In genomic region chr10:117621196-117621595, GRCh38 we compare ENCODE assay signal across 18 cellular contexts.
DNase-seq lines count a peak whose midpoint lies in the region; ATAC-seq and TF ChIP-seq lines count a peak whose summit lies in the region.
"Had no signal": no experiment of that assay in that cellular context is flagged by ENCODE, and none has a peak within 500 bp of the region (broad histone marks: within the 10 kb centered on the region; RNA-seq: fewer than 3 reads in every experiment).

No MANE protein-coding gene starts in this region.

- H3K4me3 ChIP-seq in PC-3 (ENCODE audit: low read length), result no peak overlapping the region
- H3K4me3 ChIP-seq: BLaER1, GM23248 had no signal

- H3K27me3 Mint-ChIP-seq in activated CD8-positive, alpha-beta memory T cell treated with anti-CD3 and anti-CD28 coated beads, Interleukin-2, amount 10 ng/mL, durations not matched to agents 7 days and 5 days, result peaks cover 15% of the 10 kb centered on the region
- H3K27me3 Mint-ChIP-seq in nephron progenitor cell (ENCODE audit: low read depth, poor library complexity), result peaks cover 8% of the 10 kb centered on the region

- H3F3A ChIP-seq in PC-3 (ENCODE audit: low read length, unreplicated experiment), result no peaks in the 10 kb centered on the region

- intact Hi-C loops in PC-3 (cut with micrococcal nuclease), result no loop called here

- POLR2A ChIA-PET in PC-3 (lab: Charles Lee; ENCODE audit: unreplicated experiment), result no interaction called here

- H3K36me3 Mint-ChIP-seq in activated CD8-positive, alpha-beta memory T cell treated with anti-CD3 and anti-CD28 coated beads, Interleukin-2, amount 10 ng/mL, durations not matched to agents 7 days and 5 days, result no peaks in the 10 kb centered on the region
- no peaks in the 10 kb centered on the region for H3K36me3 Mint-ChIP-seq in nephron progenitor cell (ENCODE audit: low read depth)
- H3K36me3 Mint-ChIP-seq: CD4-positive, CD25-positive, alpha-beta regulatory T cell; CD8-positive, alpha-beta T cell had no signal

- no peaks in the 10 kb centered on the region for H3K9me3 ChIP-seq in PC-3 (ENCODE audit: low read length)
- H3K9me3 ChIP-seq: BLaER1, Caco-2 had no signal

- no peak overlapping the region for H3K4me2 ChIP-seq in PC-3 (ENCODE audit: low read length)
- H3K4me2 ChIP-seq: BLaER1 had no signal

- TF ChIP-seq CTCF in nephron progenitor cell (IDR thresholded peaks at IDR 0.05), result no peak
- TF ChIP-seq CTCF in PC-3 (conservative IDR thresholded peaks at IDR 0.05; ENCODE audit: low read depth, low read length), result no peak

- H3K9ac ChIP-seq in PC-3 (ENCODE audit: low read length), result no peak overlapping the region
- H3K9ac ChIP-seq: BLaER1, GM23248 had no signal

- H2AFZ ChIP-seq in PC-3 (ENCODE audit: low read length), result no peak overlapping the region
- H2AFZ ChIP-seq: GM23248 had no signal

- DNase-seq in activated CD8-positive, alpha-beta memory T cell treated with anti-CD3 and anti-CD28 coated beads for 24 hours, result peak; percentile 21
- no peak for DNase-seq in activated CD8-positive, alpha-beta memory T cell treated with anti-CD3 and anti-CD28 coated beads, Interleukin-2, amount 10 ng/mL, durations not matched to agents 7 days and 5 days
- DNase-seq in nephron progenitor cell (no peak), ureter (ENCODE audit: low spot score) (peak; percentile 26), NCI-H82 (lab: John Stamatoyannopoulos, UW) (no peak), PC-3 (no peak)
- DNase-seq: Caco-2; CD4-positive, CD25-positive, alpha-beta regulatory T cell; DMS153; DND-41; GM23248; H7; HCEC 1CT had no signal

- no peaks in the 10 kb centered on the region for H3K36me3 ChIP-seq in PC-3 (ENCODE audit: low read depth, low read length)
- H3K36me3 ChIP-seq: BLaER1 had no signal

- H3K79me2 ChIP-seq in PC-3 (ENCODE audit: low read length), result no peaks in the 10 kb centered on the region

- no TSS peak for BruUV-seq in PC-3 (replicated peaks; lab: Mats Ljungman, UMichigan)

- no peak for ATAC-seq in activated CD8-positive, alpha-beta memory T cell treated with anti-CD3 and anti-CD28 coated beads, Interleukin-2, amount 10 ng/mL, durations not matched to agents 7 days and 5 days
- ATAC-seq in PC-3, result no peak
- ATAC-seq: CD8-positive, alpha-beta T cell had no signal

- H3K4me1 ChIP-seq in PC-3 (ENCODE audit: insufficient read depth, low read length), result no peaks in the 10 kb centered on the region
- H3K4me1 ChIP-seq: BLaER1 had no signal

- peaks cover 20% of the 10 kb centered on the region for H3K27me3 ChIP-seq in PC-3 (ENCODE audit: low read length)
- H3K27me3 ChIP-seq: BLaER1 had no signal

- no peaks in the 10 kb centered on the region for H3K9me3 Mint-ChIP-seq in activated CD8-positive, alpha-beta memory T cell treated with anti-CD3 and anti-CD28 coated beads, Interleukin-2, amount 10 ng/mL, durations not matched to agents 7 days and 5 days (ENCODE audit: low read depth)
- peaks cover 13% of the 10 kb centered on the region for H3K9me3 Mint-ChIP-seq in nephron progenitor cell
- H3K9me3 Mint-ChIP-seq: CD8-positive, alpha-beta T cell had no signal

- no peak overlapping the region for H3K4me3 Mint-ChIP-seq in activated CD8-positive, alpha-beta memory T cell treated with anti-CD3 and anti-CD28 coated beads, Interleukin-2, amount 10 ng/mL, durations not matched to agents 7 days and 5 days
- no peak overlapping the region for H3K4me3 Mint-ChIP-seq in nephron progenitor cell
- H3K4me3 Mint-ChIP-seq: B cell; CD4-positive, CD25-positive, alpha-beta regulatory T cell; CD8-positive, alpha-beta T cell had no signal

- no peak overlapping the region for H3K27ac Mint-ChIP-seq in activated CD8-positive, alpha-beta memory T cell treated with anti-CD3 and anti-CD28 coated beads, Interleukin-2, amount 10 ng/mL, durations not matched to agents 7 days and 5 days
- H3K27ac Mint-ChIP-seq in nephron progenitor cell, result peak overlapping the region; percentile 46
- H3K27ac Mint-ChIP-seq: B cell; CD4-positive, CD25-positive, alpha-beta regulatory T cell; CD8-positive, alpha-beta T cell had no signal

- H3K4me1 Mint-ChIP-seq in activated CD8-positive, alpha-beta memory T cell treated with anti-CD3 and anti-CD28 coated beads, Interleukin-2, amount 10 ng/mL, durations not matched to agents 7 days and 5 days, result no peaks in the 10 kb centered on the region
- H3K4me1 Mint-ChIP-seq in nephron progenitor cell, result peaks cover 59% of the 10 kb centered on the region
- H3K4me1 Mint-ChIP-seq: B cell; CD4-positive, CD25-positive, alpha-beta regulatory T cell had no signal

- CTCF ChIA-PET in activated CD8-positive, alpha-beta memory T cell treated with anti-CD3 and anti-CD28 coated beads, Interleukin-2, amount 10 ng/mL, durations not matched to agents 7 days and 5 days (lab: Charles Lee), result interaction anchor here (0.5 kb wide), 1 partner anchor 369 kb away, joined by 3 read pairs; no protein-coding TSS in a partner anchor
- CTCF ChIA-PET in PC-3 (lab: Charles Lee), result no interaction called here

- no peak overlapping the region for H3K27ac ChIP-seq in PC-3 (ENCODE audit: low read length)
- H3K27ac ChIP-seq: 22Rv1, BLaER1, C4-2B, GM23248 had no signal

- H3K9me2 ChIP-seq in PC-3 (replicated peaks; ENCODE audit: low read length), result no peaks in the 10 kb centered on the region

- no peaks in the 10 kb centered on the region for H4K20me1 ChIP-seq in PC-3 (ENCODE audit: low read length)
- H4K20me1 ChIP-seq: BLaER1 had no signal

Comparison
In these comparisons a context has a peak if more than half of its experiments do, and no peak if none do; other contexts are left out.
1. DNase-seq: peak in activated CD8-positive, alpha-beta memory T cell treated with anti-CD3 and anti-CD28 coated beads for 24 hours (single experiment) and ureter (single experiment); none in activated CD8-positive, alpha-beta memory T cell treated with anti-CD3 and anti-CD28 coated beads, Interleukin-2, amount 10 ng/mL, durations not matched to agents 7 days and 5 days (single experiment), nephron progenitor cell (single experiment), NCI-H82 (single experiment) and PC-3 (single experiment).